ENCODE assay signal across 14 cellular contexts in the genomic region with DNA sequence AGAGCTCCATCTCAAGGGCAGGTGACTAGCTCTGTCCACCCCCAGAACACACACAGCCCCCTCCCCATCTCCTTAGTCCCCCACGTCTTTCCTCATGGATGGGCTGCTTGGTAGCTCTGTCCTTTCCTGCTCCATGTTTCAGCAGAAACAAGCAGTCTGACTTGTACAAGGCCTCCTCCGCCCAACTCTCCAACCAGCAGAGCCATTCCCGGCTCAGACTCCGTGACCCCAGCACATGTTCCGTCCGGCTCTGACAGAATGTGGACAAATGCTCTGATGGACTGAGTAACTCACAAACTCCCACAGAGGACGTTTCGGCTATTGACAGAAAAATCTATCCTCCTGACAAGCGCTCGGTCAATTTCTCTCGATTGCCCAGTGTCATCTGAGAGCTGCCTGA.
"Had no signal": no experiment of that assay in that cellular context is flagged by ENCODE, and none has a peak within 500 bp of the region (broad histone marks: within the 10 kb centered on the region; RNA-seq: fewer than 3 reads in every experiment).

No MANE protein-coding gene starts in this region.

- H3K27ac Mint-ChIP-seq: activated CD4-positive, alpha-beta memory T cell treated with anti-CD3 and anti-CD28 coated beads for 36 hours; activated CD8-positive, alpha-beta memory T cell treated with anti-CD3 and anti-CD28 coated beads, Interleukin-2, amount 10 ng/mL, durations not matched to agents 7 days and 5 days; activated naive CD4-positive, alpha-beta T cell treated with anti-CD3 and anti-CD28 coated beads for 36 hours; activated naive CD8-positive, alpha-beta T cell treated with anti-CD3 and anti-CD28 coated beads, Interleukin-2, amount 50 U/mL, for 24 hours; activated T-helper 2 cell treated with anti-CD3 and anti-CD28 coated beads, Interferon-gamma antibody, Interleukin-2, Interleukin-4, amounts not matched to agents 10 μg/mL and 5 μg/mL and 100 μg/mL, durations not matched to agents 14 hours and 24 hours and 36 hours; stimulated activated effector memory CD8-positive, alpha-beta T cell treated with anti-CD3 and anti-CD28 coated beads, Interleukin-12 subunit alpha, Interleukin-12 subunit beta, amount 100 ng/mL, for 72 hours had no signal

- H3K36me3 ChIP-seq: ascending aorta, gastroesophageal sphincter, ovary had no signal

- ATAC-seq: activated CD8-positive, alpha-beta memory T cell treated with anti-CD3 and anti-CD28 coated beads, Interleukin-2, amount 10 ng/mL, durations not matched to agents 7 days and 5 days; gastroesophageal sphincter had no signal

- H3K27ac ChIP-seq: ascending aorta, gastroesophageal sphincter, ovary, VCaP had no signal

- H3K4me3 ChIP-seq: ascending aorta, gastroesophageal sphincter, ovary had no signal

- H3K27me3 Mint-ChIP-seq: activated CD4-positive, alpha-beta memory T cell treated with anti-CD3 and anti-CD28 coated beads for 36 hours; activated CD8-positive, alpha-beta memory T cell treated with anti-CD3 and anti-CD28 coated beads, Interleukin-2, amount 10 ng/mL, durations not matched to agents 7 days and 5 days; activated naive CD8-positive, alpha-beta T cell treated with anti-CD3 and anti-CD28 coated beads, Interleukin-2, amount 50 U/mL, for 24 hours had no signal

- H3K4me3 Mint-ChIP-seq: activated CD4-positive, alpha-beta memory T cell treated with anti-CD3 and anti-CD28 coated beads for 36 hours; activated CD8-positive, alpha-beta memory T cell treated with anti-CD3 and anti-CD28 coated beads, Interleukin-2, amount 10 ng/mL, durations not matched to agents 7 days and 5 days; activated naive CD4-positive, alpha-beta T cell treated with anti-CD3 and anti-CD28 coated beads for 36 hours; activated naive CD8-positive, alpha-beta T cell treated with anti-CD3 and anti-CD28 coated beads, Interleukin-2, amount 50 U/mL, for 24 hours; neural crest cell; stimulated activated effector memory CD8-positive, alpha-beta T cell treated with anti-CD3 and anti-CD28 coated beads, Interleukin-12 subunit alpha, Interleukin-12 subunit beta, amount 100 ng/mL, for 72 hours had no signal

- DNase-seq: activated CD4-positive, alpha-beta memory T cell treated with anti-CD3 and anti-CD28 coated beads for 36 hours; activated CD8-positive, alpha-beta memory T cell treated with anti-CD3 and anti-CD28 coated beads, Interleukin-2, amount 10 ng/mL, durations not matched to agents 7 days and 5 days; activated naive CD4-positive, alpha-beta T cell treated with anti-CD3 and anti-CD28 coated beads for 36 hours; activated naive CD8-positive, alpha-beta T cell treated with anti-CD3 and anti-CD28 coated beads, Interleukin-2, amount 50 U/mL, for 24 hours; activated T-cell treated with anti-CD3 and anti-CD28 coated beads, Interleukin-2, amount 50 U/mL, for 1 hour; hippocampal formation; ovary; T-helper 1 cell had no signal

- H3K36me3 Mint-ChIP-seq: activated CD4-positive, alpha-beta memory T cell treated with anti-CD3 and anti-CD28 coated beads for 36 hours; activated CD8-positive, alpha-beta memory T cell treated with anti-CD3 and anti-CD28 coated beads, Interleukin-2, amount 10 ng/mL, durations not matched to agents 7 days and 5 days; stimulated activated effector memory CD8-positive, alpha-beta T cell treated with anti-CD3 and anti-CD28 coated beads, Interleukin-12 subunit alpha, Interleukin-12 subunit beta, amount 100 ng/mL, for 72 hours had no signal

- H3K9me3 ChIP-seq: ascending aorta, gastroesophageal sphincter, ovary had no signal

- H3K9me3 Mint-ChIP-seq: activated CD4-positive, alpha-beta memory T cell treated with anti-CD3 and anti-CD28 coated beads for 36 hours; activated naive CD4-positive, alpha-beta T cell treated with anti-CD3 and anti-CD28 coated beads for 36 hours; activated naive CD8-positive, alpha-beta T cell treated with anti-CD3 and anti-CD28 coated beads, Interleukin-2, amount 50 U/mL, for 24 hours; activated T-helper 2 cell treated with anti-CD3 and anti-CD28 coated beads, Interferon-gamma antibody, Interleukin-2, Interleukin-4, amounts not matched to agents 10 μg/mL and 5 μg/mL and 100 μg/mL, durations not matched to agents 14 hours and 24 hours and 36 hours; neural crest cell; stimulated activated effector memory CD8-positive, alpha-beta T cell treated with anti-CD3 and anti-CD28 coated beads, Interleukin-12 subunit alpha, Interleukin-12 subunit beta, amount 100 ng/mL, for 72 hours had no signal

- H3K27me3 ChIP-seq: ascending aorta, gastroesophageal sphincter, ovary had no signal
